9 cellular contexts compared by ENCODE assay signal in the genomic region with DNA sequence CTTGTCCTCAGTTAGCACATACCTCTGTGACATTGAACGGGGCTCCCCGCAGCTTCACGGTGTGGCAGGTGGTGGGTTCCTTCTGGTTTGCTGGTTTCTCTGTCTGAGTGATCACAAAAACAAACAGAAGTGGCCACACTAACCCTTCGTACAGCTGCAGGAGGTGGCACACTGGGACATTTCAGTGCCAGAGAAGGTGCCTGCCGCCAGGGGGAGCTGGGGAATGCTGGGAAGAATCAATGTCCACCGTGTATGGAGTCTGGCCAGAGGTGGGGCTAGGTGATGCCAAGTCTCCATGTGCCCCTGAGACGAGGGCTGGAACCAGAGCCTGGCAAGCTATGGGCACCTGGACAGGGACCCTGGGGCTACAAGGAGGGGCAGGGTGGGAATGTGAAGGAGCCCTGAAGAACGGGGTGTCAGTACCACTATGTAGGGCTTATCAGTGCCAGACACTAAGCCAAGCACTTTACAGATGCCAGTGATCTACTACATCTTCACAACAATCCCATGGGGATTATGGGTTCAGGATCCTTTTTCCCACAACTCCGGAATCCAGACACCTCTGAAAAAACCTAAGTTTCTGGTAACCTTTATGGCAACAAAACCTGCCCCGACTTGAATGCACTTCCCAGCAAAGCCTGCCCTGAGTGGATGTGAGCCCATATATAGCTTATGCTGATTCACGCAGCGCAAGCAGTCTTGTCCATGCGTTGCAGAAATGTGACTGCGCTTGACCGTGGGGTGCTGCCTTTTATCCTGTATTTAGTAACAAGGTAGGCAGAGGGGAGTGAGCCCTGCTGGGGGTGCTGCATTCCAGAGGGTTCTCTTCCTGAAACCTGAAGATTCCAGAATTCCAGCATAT. TPM values are rescaled to one million over a fixed set of nuclear protein-coding genes. Genes with fewer than 3 reads are reported as not detected.
DNase-seq lines count a peak whose midpoint lies in the region; ATAC-seq, FAIRE-seq and TF ChIP-seq lines count a peak whose summit lies in the region.
"Had no signal": no experiment of that assay in that cellular context is flagged by ENCODE, and none has a peak within 500 bp of the region (broad histone marks: within the 10 kb centered on the region; RNA-seq: fewer than 3 reads in every experiment).

No MANE protein-coding gene starts in this region.

- TF ChIP-seq RAD21 in K562 (CRISPR knock-in tag; conservative IDR thresholded peaks at IDR 0.05 in 1 of 2, IDR thresholded peaks at IDR 0.05 in 1 of 2) = peak in 1 of 2 experiments; percentile 22; a peak in 1 of 4 replicates

- H2AFZ ChIP-seq in K562 (ENCODE audit: low read depth, low read length) = no peak overlapping the region

- no peaks in the 10 kb centered on the region for H3K9me3 ChIP-seq in K562 (replicated peaks; ENCODE audit: control insufficient read depth, insufficient read depth, low read depth, low read length)
- H3K9me3 ChIP-seq: testis had no signal

- H2BK15ac ChIP-seq in mesendoderm (replicated peaks; ENCODE audit: low read depth) = no peak overlapping the region

- H3K36me3 ChIP-seq in K562 (ENCODE audit: control insufficient read depth, insufficient read depth, low read length) (peaks cover 92% of the 10 kb centered on the region; the same call in 2 of the 3 replicates), mesendoderm (ENCODE audit: control insufficient read depth, insufficient read depth, low read length) (peaks cover 4% of the 10 kb centered on the region)

- H2BK5ac ChIP-seq in mesendoderm (ENCODE audit: low read length) = no peak overlapping the region

- no peak overlapping the region for H4K8ac ChIP-seq in mesendoderm (ENCODE audit: low read depth, low read length)

- ATAC-seq in K562 = peak; percentile 81

- H3K4me1 ChIP-seq in K562 (replicated peaks in 1 of 2; ENCODE audit: control insufficient read depth in 2 of 2, insufficient read depth in 2 of 2, low read length in 2 of 2) (no peaks in the 10 kb centered on the region), mesendoderm (ENCODE audit: control insufficient read depth, low read depth, low read length) (no peaks in the 10 kb centered on the region)
- H3K4me1 ChIP-seq: testis had no signal

- no peak for TF ChIP-seq POLR2A in K562 (conservative IDR thresholded peaks at IDR 0.05)

- H2BK120ac ChIP-seq in mesendoderm (ENCODE audit: low read depth, low read length) = no peak overlapping the region

- H3K27me3 ChIP-seq in K562 (ENCODE audit: control insufficient read depth in 2 of 2, insufficient read depth in 2 of 2, low read length in 2 of 2) (no peaks in the 10 kb centered on the region), mesendoderm (ENCODE audit: insufficient read depth, low read length, poor library complexity) (no peaks in the 10 kb centered on the region)
- H3K27me3 ChIP-seq: testis had no signal

- FAIRE-seq in K562 (lab: Jason Lieb, UNC) = no peak

- no peak overlapping the region for H3K27ac Mint-ChIP-seq in activated T-helper 1 cell treated with anti-CD3 and anti-CD28 coated beads, Interleukin-12 subunit alpha, Interleukin-12 subunit beta, Interleukin-2, Interleukin-4 antibody, amounts not matched to agents 30 ng/mL and 10 ng/mL and 1 ng/mL, durations not matched to agents 14 hours and 24 hours and 36 hours

- H3K9ac ChIP-seq in K562 (ENCODE audit: insufficient read depth in 1 of 2, low read depth in 2 of 2, low read length in 2 of 2) = no peak overlapping the region
- H3K9ac ChIP-seq in mesendoderm (ENCODE audit: low read length) = no peak overlapping the region

- no peak overlapping the region for H2AK5ac ChIP-seq in mesendoderm (ENCODE audit: low read length)

- H3K79me1 ChIP-seq in mesendoderm (ENCODE audit: low read length) = no peaks in the 10 kb centered on the region

- no peak overlapping the region for H3K27ac ChIP-seq in K562 (ENCODE audit: extremely low read depth, low read depth, low read length)
- H3K27ac ChIP-seq in mesendoderm (ENCODE audit: low read depth, low read length) = no peak overlapping the region
- H3K27ac ChIP-seq: testis had no signal

- H3K4me2 ChIP-seq in K562 (ENCODE audit: insufficient read depth, low read length) = no peak overlapping the region
- H3K4me2 ChIP-seq in mesendoderm (ENCODE audit: low read length) = no peak overlapping the region

- H3K4me3 ChIP-seq in GM12864 (ENCODE audit: low read depth, low read length) (no peak overlapping the region), K562 (no peak overlapping the region), mesendoderm (ENCODE audit: low read length) (no peak overlapping the region)
- H3K4me3 ChIP-seq: testis had no signal

- intact Hi-C loops in K562 (cut with micrococcal nuclease) = no loop called here
- intact Hi-C loops in activated T-helper 1 cell treated with anti-CD3 and anti-CD28 coated beads, Interleukin-12 subunit alpha, Interleukin-12 subunit beta, Interleukin-2, Interleukin-4 antibody, amounts not matched to agents 30 ng/mL and 10 ng/mL and 1 ng/mL, durations not matched to agents 14 hours and 24 hours and 36 hours (cut with micrococcal nuclease) = no loop called here

- H3K27me3 Mint-ChIP-seq in activated T-helper 1 cell treated with anti-CD3 and anti-CD28 coated beads, Interleukin-12 subunit alpha, Interleukin-12 subunit beta, Interleukin-2, Interleukin-4 antibody, amounts not matched to agents 30 ng/mL and 10 ng/mL and 1 ng/mL, durations not matched to agents 14 hours and 24 hours and 36 hours (ENCODE audit: insufficient read depth) = no peaks in the 10 kb centered on the region

- H3K79me2 ChIP-seq in K562 (ENCODE audit: control insufficient read depth, insufficient read depth, low read length) (no peaks in the 10 kb centered on the region), mesendoderm (ENCODE audit: control insufficient read depth, insufficient read depth, low read length) (no peaks in the 10 kb centered on the region)

- no peak for TF ChIP-seq EP300 in K562 (IDR thresholded peaks at IDR 0.05; ENCODE audit: low read length)

- 84% methylated on average over 15 of the region's 15 CpGs for WGBS in K562 (ENCODE audit: insufficient coverage, low coverage, missing lambda C conversion rate)
- no CpG with 5 or more reads among the region's 15 CpGs for WGBS in mesendoderm (ENCODE audit: extremely low coverage, insufficient coverage, low lambda C conversion rate)

- H3K36me3 Mint-ChIP-seq in activated T-helper 1 cell treated with anti-CD3 and anti-CD28 coated beads, Interleukin-12 subunit alpha, Interleukin-12 subunit beta, Interleukin-2, Interleukin-4 antibody, amounts not matched to agents 30 ng/mL and 10 ng/mL and 1 ng/mL, durations not matched to agents 14 hours and 24 hours and 36 hours (ENCODE audit: low read depth) = peaks cover 51% of the 10 kb centered on the region

- CTCF ChIA-PET in K562 (lab: Yijun Ruan, JAX; ENCODE audit: low intra/inter-chr PET ratio) = no interaction called here

- no TSS peak for BruUV-seq in K562 (replicated peaks; lab: Mats Ljungman, UMichigan)

- no peak overlapping the region for H3K23ac ChIP-seq in mesendoderm (ENCODE audit: low read length)

- no peaks in the 10 kb centered on the region for H3K4me1 Mint-ChIP-seq in activated T-helper 1 cell treated with anti-CD3 and anti-CD28 coated beads, Interleukin-12 subunit alpha, Interleukin-12 subunit beta, Interleukin-2, Interleukin-4 antibody, amounts not matched to agents 30 ng/mL and 10 ng/mL and 1 ng/mL, durations not matched to agents 14 hours and 24 hours and 36 hours (ENCODE audit: low read depth)

- H3K4me3 Mint-ChIP-seq in activated T-helper 1 cell treated with anti-CD3 and anti-CD28 coated beads, Interleukin-12 subunit alpha, Interleukin-12 subunit beta, Interleukin-2, Interleukin-4 antibody, amounts not matched to agents 30 ng/mL and 10 ng/mL and 1 ng/mL, durations not matched to agents 14 hours and 24 hours and 36 hours = no peak overlapping the region

- H4K5ac ChIP-seq in mesendoderm (ENCODE audit: low read length) = no peak overlapping the region

- H3K4ac ChIP-seq in mesendoderm (ENCODE audit: low read depth, low read length) = no peak overlapping the region

- H3K18ac ChIP-seq in mesendoderm (ENCODE audit: low read length) = no peak overlapping the region

- H4K20me1 ChIP-seq in K562 (replicated peaks; ENCODE audit: control insufficient read depth, insufficient read depth, low read length) = no peaks in the 10 kb centered on the region; the same call in 1 of the 2 replicates

- peaks cover 4% of the 10 kb centered on the region for H3K9me1 ChIP-seq in K562 (ENCODE audit: control insufficient read depth, insufficient read depth, low read length)

- H3K56ac ChIP-seq in mesendoderm (ENCODE audit: low read length) = no peak overlapping the region

- POLR2A ChIA-PET in K562 (lab: Yijun Ruan, JAX) = interaction anchor here (0.6 kb wide), 1 partner anchor 821 kb away, joined by 4 read pairs; no protein-coding TSS in a partner anchor

- no peaks in the 10 kb centered on the region for H3K9me3 Mint-ChIP-seq in activated T-helper 1 cell treated with anti-CD3 and anti-CD28 coated beads, Interleukin-12 subunit alpha, Interleukin-12 subunit beta, Interleukin-2, Interleukin-4 antibody, amounts not matched to agents 30 ng/mL and 10 ng/mL and 1 ng/mL, durations not matched to agents 14 hours and 24 hours and 36 hours

- in situ Hi-C loops in K562 (cut with MboI) = no loop called here

- TF ChIP-seq CTCF in GM12864 (IDR thresholded peaks at IDR 0.05; ENCODE audit: low read depth, low read length, missing control alignments) (peak; percentile 45), K562 (IDR thresholded peaks at IDR 0.05 in 2 of 3, conservative IDR thresholded peaks at IDR 0.05 in 1 of 3; ENCODE audit: insufficient read depth in 2 of 3, low read depth in 1 of 3, low read length in 3 of 3) (peak; percentile 61 to 69 (median 65))

- no peak for DNase-seq in GM12864 (ENCODE audit: low read depth)
- DNase-seq in LoVo (ENCODE audit: low spot score) = peak; percentile 16
- DNase-seq in K562 (ENCODE audit: extremely low read depth in 1 of 4, low spot score in 3 of 4) = peak in 2 of 4 experiments; percentile 37 to 41
- peak; percentile 60 for DNase-seq in mesendoderm
- DNase-seq in stimulated activated CD4-positive, alpha-beta T cell treated with anti-CD3 and anti-CD28 coated beads, Interleukin-15, amount 100 ng/mL, for 24 hours = no peak
- no peak for DNase-seq in NCI-H128 (lab: John Stamatoyannopoulos, UW; ENCODE audit: unreplicated experiment)
- no peak for DNase-seq in activated T-helper 1 cell treated with anti-CD3 and anti-CD28 coated beads, Interleukin-12 subunit alpha, Interleukin-12 subunit beta, Interleukin-2, Interleukin-4 antibody, amounts not matched to agents 30 ng/mL and 10 ng/mL and 1 ng/mL, durations not matched to agents 14 hours and 24 hours and 36 hours (ENCODE audit: low spot score)
- no peak for DNase-seq in occipital lobe (lab: John Stamatoyannopoulos, UW)
- DNase-seq: testis had no signal

RNA-seq across cellular contexts. Expression of a gene that starts 10.8 kb away (rescaled TPM):
- 62.4 and 97.5 TPM in 2 replicates for total RNA-seq in K562 (2011; cell fraction: chromatin; rRNA removed; ENCODE audit: low replicate concordance)
- 44.2 and 51.4 TPM in 2 replicates for total RNA-seq in K562 (2011; cell fraction: nucleolus; rRNA removed)
- 50.4 and 55.4 TPM in 2 replicates for total RNA-seq in K562 (2011; cell fraction: nucleoplasm; rRNA removed)
- total RNA-seq in K562 (2014; rRNA removed) = 50.4 and 51.0 TPM in 2 replicates
- 30.9 and 34.5 TPM in 2 replicates for total RNA-seq in K562 (2014; rRNA removed; fragmentation: Illumina TruSeq; extraction: Trizol)
- total RNA-seq in K562 (2015; rRNA removed; fragmentation: Illumina TruSeq; extraction: Trizol) = 42.1 and 45.2 TPM in 2 replicates
- total RNA-seq in K562 (2021) = 51.5 and 58.4 TPM in 2 replicates
- polyA plus RNA-seq in K562 (2011; rRNA removed) = 22.4 and 22.6 TPM in 2 replicates
- polyA plus RNA-seq in K562 (2011; cell fraction: cytosol; rRNA removed) = 16.8 and 23.2 TPM in 2 replicates
- polyA plus RNA-seq in K562 (2011; cell fraction: nucleus; rRNA removed) = 63.1 and 103 TPM in 2 replicates
- polyA plus RNA-seq in K562 (2012) = 23.4 and 32.8 TPM in 2 replicates
- polyA plus RNA-seq in K562 (2014; fragmentation: Illumina TruSeq; extraction: Trizol) = 37.9 TPM in 2 replicates
- polyA plus RNA-seq in K562 (2014; fragmentation: Nextera tagmentation; extraction: Ambion mirVana) = 10 to 100 TPM; 16.0 to 19.5 TPM
- 49.7 and 53.4 TPM in 2 replicates for polyA plus RNA-seq in K562 (2014; rRNA removed)
- 26.9 and 34.1 TPM in 2 replicates for polyA minus RNA-seq in K562 (2011; rRNA and poly(A)+ RNA removed)
- polyA minus RNA-seq in K562 (2011; cell fraction: cytosol; rRNA and poly(A)+ RNA removed) = 21.8 and 27.6 TPM in 2 replicates
- polyA minus RNA-seq in K562 (2011; cell fraction: nucleus; rRNA and poly(A)+ RNA removed) = 41.9 and 53.0 TPM in 2 replicates
- polyA plus RNA-seq in mesendoderm (2013, experiment 1 of 2) = 39.6 TPM
- polyA plus RNA-seq in mesendoderm (2013, experiment 2 of 2) = 40.6 TPM
- 102 TPM in 2 replicates for total RNA-seq in activated T-helper 1 cell treated with anti-CD3 and anti-CD28 coated beads, Interleukin-12 subunit alpha, Interleukin-12 subunit beta, Interleukin-2, Interleukin-4 antibody, amounts not matched to agents 30 ng/mL and 10 ng/mL and 1 ng/mL, durations not matched to agents 14 hours and 24 hours and 36 hours
- 18.4 TPM for total RNA-seq in occipital lobe

Comparison
In these comparisons a context has a peak if more than half of its experiments do, and no peak if none do; other contexts are left out.
1. DNase-seq: peak in LoVo (single experiment) and mesendoderm (single experiment); none in GM12864 (single experiment), stimulated activated CD4-positive, alpha-beta T cell treated with anti-CD3 and anti-CD28 coated beads, Interleukin-15, amount 100 ng/mL, for 24 hours (single experiment), NCI-H128 (single experiment), activated T-helper 1 cell treated with anti-CD3 and anti-CD28 coated beads, Interleukin-12 subunit alpha, Interleukin-12 subunit beta, Interleukin-2, Interleukin-4 antibody, amounts not matched to agents 30 ng/mL and 10 ng/mL and 1 ng/mL, durations not matched to agents 14 hours and 24 hours and 36 hours (single experiment) and occipital lobe (single experiment).